Comparison of ENCODE assay signal across 10 cellular contexts in genomic region chr13:27961227-27962085, GRCh38. TPM values are rescaled to one million over a fixed set of nuclear protein-coding genes. Genes with fewer than 3 reads are reported as not detected.
DNase-seq lines count a peak whose midpoint lies in the region; ATAC-seq and TF ChIP-seq lines count a peak whose summit lies in the region.
"Had no signal": no experiment of that assay in that cellular context is flagged by ENCODE, and none has a peak within 500 bp of the region (broad histone marks: within the 10 kb centered on the region; RNA-seq: fewer than 3 reads in every experiment).

No MANE protein-coding gene starts in this region.

- H3K4me3 Mint-ChIP-seq in brain, result peak overlapping the region in 4 of 5 experiments; percentile 21 to 66 (median 30)

- H3K4me1 Mint-ChIP-seq in brain, result peaks cover 21% of the 10 kb centered on the region

- H3K4me1 ChIP-seq in mesodermal cell (ENCODE audit: control insufficient read depth, insufficient read depth, low read length, poor library complexity, severe bottlenecking) (peaks cover 22% of the 10 kb centered on the region), subcutaneous abdominal adipose tissue (ENCODE audit: control insufficient read depth in 5 of 5, insufficient read depth in 5 of 5, low read length in 5 of 5) (peaks cover 0 to 23% (median 19%) of the 10 kb centered on the region in 5 donors)

- WGBS in mesodermal cell (ENCODE audit: insufficient coverage in 2 of 2), 2 experiments, result 2 to 7% methylated on average over 16 to 19 of the region's 25 CpGs

- H3K27me3 Mint-ChIP-seq in brain, result peaks cover 100% of the 10 kb centered on the region

- peaks cover 99% of the 10 kb centered on the region for H3K27me3 ChIP-seq in H7 (ENCODE audit: control insufficient read depth, insufficient read depth, low read length)
- H3K27me3 ChIP-seq in subcutaneous abdominal adipose tissue (ENCODE audit: control insufficient read depth in 5 of 5, insufficient read depth in 4 of 5, low read length in 5 of 5), result peaks cover 12 to 65% (median 48%) of the 10 kb centered on the region in 5 donors

- no peak overlapping the region for H3K27ac Mint-ChIP-seq in brain

- H3K9ac ChIP-seq in subcutaneous abdominal adipose tissue (ENCODE audit: low read length in 5 of 5), result no peak overlapping the region

- ATAC-seq in GM21423 (IDR thresholded peaks at IDR 0.05; ENCODE audit: unreplicated experiment), result no peak

- peak overlapping the region; percentile 23 for H3K4me3 ChIP-seq in H7 (ENCODE audit: insufficient read depth, low read depth, low read length)
- peak overlapping the region; percentile 24 for H3K4me3 ChIP-seq in mesodermal cell (ENCODE audit: extremely low read depth, insufficient read depth, low read length, poor library complexity, severe bottlenecking)
- peak overlapping the region in 4 of 5 donors; percentile 35 to 60 (median 50) for H3K4me3 ChIP-seq in subcutaneous abdominal adipose tissue (ENCODE audit: low read depth in 1 of 5, low read length in 5 of 5)

- H3K36me3 ChIP-seq in H7 (replicated peaks; ENCODE audit: control insufficient read depth, insufficient read depth, low read length) (no peaks in the 10 kb centered on the region), mesodermal cell (ENCODE audit: control insufficient read depth, insufficient read depth, low read length) (no peaks in the 10 kb centered on the region), subcutaneous abdominal adipose tissue (ENCODE audit: control insufficient read depth in 5 of 5, insufficient read depth in 5 of 5, low read length in 5 of 5) (no peaks in the 10 kb centered on the region)

- H3K9me3 ChIP-seq in mesodermal cell (ENCODE audit: control insufficient read depth, low read length) (no peaks in the 10 kb centered on the region), subcutaneous abdominal adipose tissue (ENCODE audit: control insufficient read depth in 5 of 5, low read length in 5 of 5) (no peaks in the 10 kb centered on the region)

- H3K36me3 Mint-ChIP-seq in brain, result no peaks in the 10 kb centered on the region

- H3K27ac ChIP-seq in mesodermal cell (ENCODE audit: low read depth, low read length, severe bottlenecking), result no peak overlapping the region
- no peak overlapping the region for H3K27ac ChIP-seq in subcutaneous abdominal adipose tissue (ENCODE audit: low read depth, low read length)

- DNase-seq in H7 (peak; percentile 71), NCI-H1105 treated with DMSO at 0.1 percent for 48 hours (lab: John Stamatoyannopoulos, UW) (no peak), NCI-H2171 treated with DMSO at 0.1 percent for 48 hours (lab: John Stamatoyannopoulos, UW) (no peak)
- DNase-seq: GOT3, hypothalamus, NCI-H1417 had no signal

- peaks cover 0 to 7% (median 0%) of the 10 kb centered on the region in 5 experiments for H3K9me3 Mint-ChIP-seq in brain

- TF ChIP-seq CTCF in brain (conservative IDR thresholded peaks at IDR 0.05), result no peak

RNA-seq across cellular contexts. Expression of gene CDX2, which starts 7.7 kb away (rescaled TPM):
- total RNA-seq in H7 (2014; rRNA removed; shearing (Covaris generic)), result 0.04 TPM in 1 of 2 replicates, not detected in the other
- polyA plus RNA-seq in brain (ENCODE audit: insufficient read depth, low read depth, low replicate concordance), result not detected
- polyA plus RNA-seq in mesodermal cell (2013, experiment 1 of 2), result 16.1 TPM
- polyA plus RNA-seq in mesodermal cell (2013, experiment 2 of 2), result 22.0 TPM

RNA-seq across cellular contexts. Expression of gene URAD, which starts 27.0 kb away (rescaled TPM):
- total RNA-seq in H7 (2014; rRNA removed; shearing (Covaris generic)), result not detected in 2 replicates
- not detected for polyA plus RNA-seq in brain (ENCODE audit: insufficient read depth, low read depth, low replicate concordance)
- polyA plus RNA-seq in mesodermal cell (2013, experiment 1 of 2), result 3.4 TPM
- polyA plus RNA-seq in mesodermal cell (2013, experiment 2 of 2), result 4.1 TPM

RNA-seq across cellular contexts. Expression of gene PDX1, which starts 41.7 kb away (rescaled TPM):
- not detected in 2 replicates for total RNA-seq in H7 (2014; rRNA removed; shearing (Covaris generic))
- not detected for polyA plus RNA-seq in brain (ENCODE audit: insufficient read depth, low read depth, low replicate concordance)
- not detected for polyA plus RNA-seq in mesodermal cell (2013, experiment 1 of 2)
- not detected for polyA plus RNA-seq in mesodermal cell (2013, experiment 2 of 2)
